ENCODE assay signal across 27 cellular contexts in the genomic region with DNA sequence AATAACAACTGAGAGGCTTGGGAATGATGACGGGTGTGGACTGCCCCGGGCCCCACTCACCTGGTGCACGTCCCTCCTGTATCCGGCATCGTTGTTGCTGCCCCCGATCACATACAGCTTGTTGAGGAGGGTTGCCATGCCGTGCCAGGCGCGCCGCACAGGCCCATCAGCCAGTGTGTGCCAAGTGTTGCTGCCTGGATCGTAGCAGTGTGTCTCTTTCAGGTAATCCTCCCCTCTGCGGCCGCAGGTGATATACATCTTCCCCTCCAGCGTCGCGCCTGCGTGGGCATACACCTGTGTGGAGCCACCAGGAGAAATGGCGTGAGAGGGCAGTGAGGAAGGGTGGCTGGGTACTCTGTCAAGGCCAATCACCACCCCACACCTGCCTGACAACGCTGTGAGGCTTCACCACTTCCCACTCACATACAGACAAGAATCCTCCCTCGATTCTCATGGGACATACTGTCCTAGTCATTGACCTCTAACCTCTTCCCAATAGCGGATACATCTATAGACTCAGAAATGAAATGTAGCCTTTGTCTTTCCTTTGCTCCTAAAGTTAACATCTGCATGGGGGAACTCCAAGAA. TPM values are rescaled to one million over a fixed set of nuclear protein-coding genes. Genes with fewer than 3 reads are reported as not detected.
DNase-seq lines count a peak whose midpoint lies in the region; ATAC-seq, FAIRE-seq and TF ChIP-seq lines count a peak whose summit lies in the region.
"Had no signal": no experiment of that assay in that cellular context is flagged by ENCODE, and none has a peak within 500 bp of the region (broad histone marks: within the 10 kb centered on the region; RNA-seq: fewer than 3 reads in every experiment).

No MANE protein-coding gene starts in this region.

- no peak overlapping the region for H3K4me3 ChIP-seq in kidney (ENCODE audit: low read length in 2 of 2)
- H3K4me3 ChIP-seq in spleen, result no peak overlapping the region
- H3K4me3 ChIP-seq: A549, GM12878, GM23338, MG63 had no signal

- H3K4me1 Mint-ChIP-seq in T-helper 17 cell, result peaks cover 4% of the 10 kb centered on the region
- H3K4me1 Mint-ChIP-seq in stimulated activated naive B cell treated with anti-CD40 and anti-IgM and Interleukin-4, amounts not matched to agents 10 μg/mL and 1 μg/mL and 100 μg/mL, for 72 hours, result peaks cover 0 to 2% of the 10 kb centered on the region in 2 donors
- H3K4me1 Mint-ChIP-seq: GM23338, H9 had no signal

- peaks cover 4% of the 10 kb centered on the region in 2 donors for H3K4me1 ChIP-seq in kidney (ENCODE audit: control insufficient read depth in 1 of 2, insufficient read depth in 1 of 2, low read depth in 1 of 2, low read length in 2 of 2)
- H3K4me1 ChIP-seq in spleen, result peaks cover 0 to 12% (median 2%) of the 10 kb centered on the region in 6 donors
- H3K4me1 ChIP-seq: A549 had no signal

- peaks cover 6% of the 10 kb centered on the region for H3K36me3 Mint-ChIP-seq in T-helper 17 cell (ENCODE audit: low read depth)
- H3K36me3 Mint-ChIP-seq in stimulated activated naive B cell treated with anti-CD40 and anti-IgM and Interleukin-4, amounts not matched to agents 10 μg/mL and 1 μg/mL and 100 μg/mL, for 72 hours, result peaks cover 29 to 39% of the 10 kb centered on the region in 2 donors

- no peaks in the 10 kb centered on the region for H3K27me3 ChIP-seq in spleen (replicated peaks in 1 of 7)
- H3K27me3 ChIP-seq: MG63 had no signal

- peak overlapping the region; percentile 63 for H3K27ac Mint-ChIP-seq in T-helper 17 cell
- no peak overlapping the region for H3K27ac Mint-ChIP-seq in stimulated activated naive B cell treated with anti-CD40 and anti-IgM and Interleukin-4, amounts not matched to agents 10 μg/mL and 1 μg/mL and 100 μg/mL, for 72 hours
- H3K27ac Mint-ChIP-seq: GM23338 had no signal

- intact Hi-C loops in kidney (cut with DNase I), result no loop called here
- intact Hi-C loops in spleen (cut with DNase I; ENCODE audit: low total_unique reads), result no loop called here

- H3K9me3 ChIP-seq in T-helper 17 cell (ENCODE audit: control insufficient read depth, low read length, poor library complexity, severe bottlenecking) (no peaks in the 10 kb centered on the region), kidney (ENCODE audit: control insufficient read depth in 1 of 2, low read length in 2 of 2) (no peaks in the 10 kb centered on the region), spleen (no peaks in the 10 kb centered on the region)
- H3K9me3 ChIP-seq: A549, MG63 had no signal

- no peak overlapping the region for H3K27ac ChIP-seq in kidney (ENCODE audit: low read depth in 2 of 2, low read length in 2 of 2)
- no peak overlapping the region for H3K27ac ChIP-seq in spleen
- H3K27ac ChIP-seq: A549 had no signal

- no peak for FAIRE-seq in kidney (lab: Jason Lieb, UNC)
- FAIRE-seq: A549, GM12878 had no signal

- TF ChIP-seq CTCF in kidney (IDR thresholded peaks at IDR 0.05; ENCODE audit: borderline replicate concordance, extremely low read depth, insufficient read depth) (no peak), spleen (IDR thresholded peaks at IDR 0.05 in 8 of 11, conservative IDR thresholded peaks at IDR 0.05 in 3 of 11) (no peak)

- ATAC-seq in T-helper 17 cell, result no peak
- no peak for ATAC-seq in stimulated activated naive B cell treated with anti-CD40 and anti-IgM and Interleukin-4, amounts not matched to agents 10 μg/mL and 1 μg/mL and 100 μg/mL, for 72 hours (replicated peaks)
- ATAC-seq: A549, GM12878, GM23338 had no signal

- peak; percentile 15 for DNase-seq in D341Med (ENCODE audit: low spot score)
- no peak for DNase-seq in T-helper 17 cell
- DNase-seq in kidney, result peak; percentile 59
- peak; percentile 64 for DNase-seq in spleen
- DNase-seq in activated CD4-positive, alpha-beta T cell treated with anti-CD3 and anti-CD28 coated beads for 48 hours, result no peak
- DNase-seq in NCI-H2029 (lab: John Stamatoyannopoulos, UW), result no peak
- DNase-seq in stimulated activated naive B cell treated with anti-CD40 and anti-IgM and Interleukin-4, amounts not matched to agents 10 μg/mL and 1 μg/mL and 100 μg/mL, for 72 hours, result no peak
- DNase-seq: C1 segment of cervical spinal cord; CD4-positive, alpha-beta memory T cell; COR-L47; DMS 273 treated with DMSO at 0.1 percent for 48 hours; DMS79; EL; GDM1; H9; KG1; MG63; NCI-H2029 treated with DMSO at 0.1 percent for 48 hours; NCI-H2171; NCI-H226; NCI-H510A; NCI-H69; RPMI8226; SHP77 treated with DMSO at 0.1 percent for 48 hours had no signal

- no peak overlapping the region for H3K9ac ChIP-seq in kidney (ENCODE audit: low read length in 2 of 2)

- H3K27me3 Mint-ChIP-seq in T-helper 17 cell, result no peaks in the 10 kb centered on the region
- no peaks in the 10 kb centered on the region for H3K27me3 Mint-ChIP-seq in stimulated activated naive B cell treated with anti-CD40 and anti-IgM and Interleukin-4, amounts not matched to agents 10 μg/mL and 1 μg/mL and 100 μg/mL, for 72 hours
- H3K27me3 Mint-ChIP-seq: CD4-positive, alpha-beta memory T cell had no signal

- no peaks in the 10 kb centered on the region for H3K9me3 Mint-ChIP-seq in stimulated activated naive B cell treated with anti-CD40 and anti-IgM and Interleukin-4, amounts not matched to agents 10 μg/mL and 1 μg/mL and 100 μg/mL, for 72 hours
- H3K9me3 Mint-ChIP-seq: CD4-positive, alpha-beta memory T cell; GM23338 had no signal

- WGBS in spleen, 5 donors, result 95 to 98% (median 96%) methylated on average over 21 of the region's 21 CpGs

- TF ChIP-seq POLR2A in spleen (IDR thresholded peaks at IDR 0.05), result no peak

- H3K4me3 Mint-ChIP-seq in T-helper 17 cell, result no peak overlapping the region
- no peak overlapping the region for H3K4me3 Mint-ChIP-seq in stimulated activated naive B cell treated with anti-CD40 and anti-IgM and Interleukin-4, amounts not matched to agents 10 μg/mL and 1 μg/mL and 100 μg/mL, for 72 hours
- H3K4me3 Mint-ChIP-seq: CD4-positive, alpha-beta memory T cell; GM23338; H9 had no signal

- H3K36me3 ChIP-seq in kidney (ENCODE audit: control insufficient read depth in 1 of 2, insufficient read depth in 2 of 2, low read length in 2 of 2) (peaks cover 8 to 10% of the 10 kb centered on the region in 2 donors), spleen (peaks cover 0 to 75% (median 40%) of the 10 kb centered on the region in 6 donors)
- H3K36me3 ChIP-seq: MG63 had no signal

RNA-seq across cellular contexts. Expression of a gene that starts 8.9 kb away (rescaled TPM):
- total RNA-seq in T-helper 17 cell, result 1 to 10 TPM; 3.1 to 3.6 TPM
- total RNA-seq in kidney, result 12.3 TPM
- 5.0 TPM for polyA plus RNA-seq in kidney (ENCODE audit: insufficient read depth, low read depth, low replicate concordance)
- 10 to 100 TPM in 5 of 7 donors, 1 to 10 TPM in 2; 7.1 to 18.0 (median 10.6) TPM for total RNA-seq in spleen
- 1 to 10 TPM; 1.1 to 3.0 (median 1.2) TPM for polyA plus RNA-seq in spleen

RNA-seq across cellular contexts. Expression of a gene that starts 49.1 kb away (rescaled TPM):
- total RNA-seq in T-helper 17 cell (10 to 100 TPM; 28.1 to 33.1 TPM), kidney (22.4 TPM), spleen (10 to 100 TPM; 20.9 to 40.6 (median 36.0) TPM)
- polyA plus RNA-seq in kidney (ENCODE audit: insufficient read depth, low read depth, low replicate concordance) (24.3 TPM), spleen (10 to 100 TPM; 14.0 to 20.8 (median 15.4) TPM)

RNA-seq across cellular contexts. Expression of a gene that starts 52.5 kb away (rescaled TPM):
- total RNA-seq in T-helper 17 cell, result 1 to 10 TPM; 5.2 to 5.6 TPM
- total RNA-seq in kidney, result 6.5 TPM
- polyA plus RNA-seq in kidney (ENCODE audit: insufficient read depth, low read depth, low replicate concordance), result 3.7 TPM
- 10 to 100 TPM in 2 of 7 donors, 1 to 10 TPM in 5; 6.2 to 11.7 (median 7.7) TPM for total RNA-seq in spleen
- polyA plus RNA-seq in spleen, result 1 to 10 TPM; 3.4 to 5.6 (median 3.5) TPM

Comparison
In these comparisons a context has a peak if more than half of its experiments do, and no peak if none do; other contexts are left out.
1. DNase-seq: peak in D341Med (single experiment), kidney (single experiment) and spleen (single experiment); none in T-helper 17 cell (0 of 3), activated CD4-positive, alpha-beta T cell treated with anti-CD3 and anti-CD28 coated beads for 48 hours (single experiment), NCI-H2029 (single experiment) and stimulated activated naive B cell treated with anti-CD40 and anti-IgM and Interleukin-4, amounts not matched to agents 10 μg/mL and 1 μg/mL and 100 μg/mL, for 72 hours (single experiment).